15 cellular contexts compared by ENCODE assay signal in the genomic region with DNA sequence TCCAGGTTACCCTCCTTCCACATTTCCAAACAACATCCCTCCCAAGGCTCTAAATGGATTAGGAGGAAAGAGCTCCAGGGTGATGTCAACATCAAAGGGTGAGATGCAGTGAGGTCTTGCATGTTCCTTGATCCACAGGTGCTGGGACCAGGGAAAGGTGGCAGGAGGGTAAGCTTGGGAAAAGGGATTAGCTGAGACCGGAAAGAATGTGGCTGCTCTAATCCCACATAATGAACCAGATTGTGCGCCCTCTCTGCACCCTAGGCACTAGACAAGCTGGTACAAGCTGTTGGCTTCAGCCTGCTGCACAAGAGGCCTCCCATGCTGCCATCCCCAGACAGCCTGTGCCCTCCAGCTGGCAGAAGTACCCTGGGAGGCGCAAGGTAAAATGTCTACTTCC. TPM values are rescaled to one million over a fixed set of nuclear protein-coding genes. Genes with fewer than 3 reads are reported as not detected.
A peak's percentile ranks its signal among the peaks of the same experiment; 100 is the strongest.
DNase-seq lines count a peak whose midpoint lies in the region; ATAC-seq lines count a peak whose summit lies in the region.
"Had no signal": no experiment of that assay in that cellular context is flagged by ENCODE, and none has a peak within 500 bp of the region (broad histone marks: within the 10 kb centered on the region; RNA-seq: fewer than 3 reads in every experiment).

No MANE protein-coding gene starts in this region.

- H3K4me1 ChIP-seq in Karpas-422 (ENCODE audit: low read length), result no peaks in the 10 kb centered on the region
- peaks cover under 1% of the 10 kb centered on the region for H3K4me1 ChIP-seq in thymus (ENCODE audit: control insufficient read depth, insufficient read depth, low read length)

- no peak overlapping the region for H3K4me3 Mint-ChIP-seq in activated T-helper 17 cell treated with anti-CD3 and anti-CD28 coated beads, Interleukin-2, amount 50 U/mL, for 72 hours
- H3K4me3 Mint-ChIP-seq: activated naive CD8-positive, alpha-beta T cell treated with anti-CD3 and anti-CD28 coated beads, Interleukin-2, amount 50 U/mL, for 24 hours; GM23338; naive thymus-derived CD8-positive, alpha-beta T cell had no signal

- 97% methylated on average over 3 of the region's 3 CpGs for WGBS in thymus

- no peak overlapping the region for H3K4me2 ChIP-seq in Karpas-422 (ENCODE audit: low read depth, low read length, poor library complexity, severe bottlenecking)
- H3K4me2 ChIP-seq: GM23338, SK-N-SH had no signal

- no peak overlapping the region for H2AFZ ChIP-seq in Karpas-422 (ENCODE audit: low read length)
- H2AFZ ChIP-seq: GM23338 had no signal

- no peaks in the 10 kb centered on the region for H3K4me1 Mint-ChIP-seq in activated T-helper 17 cell treated with anti-CD3 and anti-CD28 coated beads, Interleukin-2, amount 50 U/mL, for 72 hours
- H3K4me1 Mint-ChIP-seq: activated naive CD8-positive, alpha-beta T cell treated with anti-CD3 and anti-CD28 coated beads, Interleukin-2, amount 50 U/mL, for 24 hours; naive thymus-derived CD8-positive, alpha-beta T cell had no signal

- H3K9ac ChIP-seq in Karpas-422 (ENCODE audit: low read length), result no peak overlapping the region
- H3K9ac ChIP-seq: SK-N-SH had no signal

- H3K27me3 ChIP-seq in Karpas-422 (ENCODE audit: low read length), result no peaks in the 10 kb centered on the region
- no peaks in the 10 kb centered on the region for H3K27me3 ChIP-seq in thymus (ENCODE audit: control insufficient read depth, insufficient read depth)

- DNase-seq in Karpas-422 (peak; percentile 25), NCI-H524 treated with DMSO at 0.1 percent for 48 hours (lab: John Stamatoyannopoulos, UW) (peak; percentile 88), cerebellum (ENCODE audit: low spot score) (no peak)
- DNase-seq: activated CD4-positive, alpha-beta T cell treated with anti-CD3 and anti-CD28 coated beads, Interleukin-2, amount 50 U/mL, for 4 hours; activated naive CD8-positive, alpha-beta T cell treated with anti-CD3 and anti-CD28 coated beads, Interleukin-2, amount 50 U/mL, for 24 hours; naive thymus-derived CD8-positive, alpha-beta T cell; NCI-H2081; psoas muscle; SK-N-SH had no signal

- H3K4me3 ChIP-seq in Karpas-422 (ENCODE audit: low read length) (no peak overlapping the region), thymus (ENCODE audit: low read length) (no peak overlapping the region)
- H3K4me3 ChIP-seq: GM23338, psoas muscle had no signal

- peaks cover 4% of the 10 kb centered on the region for H3K27me3 Mint-ChIP-seq in activated T-helper 17 cell treated with anti-CD3 and anti-CD28 coated beads, Interleukin-2, amount 50 U/mL, for 72 hours
- H3K27me3 Mint-ChIP-seq: activated naive CD8-positive, alpha-beta T cell treated with anti-CD3 and anti-CD28 coated beads, Interleukin-2, amount 50 U/mL, for 24 hours had no signal

- no peaks in the 10 kb centered on the region for H3K36me3 Mint-ChIP-seq in activated T-helper 17 cell treated with anti-CD3 and anti-CD28 coated beads, Interleukin-2, amount 50 U/mL, for 72 hours (ENCODE audit: low read depth)
- H3K36me3 Mint-ChIP-seq: CD14-positive monocyte; naive thymus-derived CD8-positive, alpha-beta T cell had no signal

- H3K9me3 ChIP-seq in Karpas-422 (ENCODE audit: low read length) (no peaks in the 10 kb centered on the region), thymus (ENCODE audit: control insufficient read depth) (no peaks in the 10 kb centered on the region)
- H3K9me3 ChIP-seq: psoas muscle, SK-N-SH had no signal

- no peak overlapping the region for H3K27ac Mint-ChIP-seq in activated T-helper 17 cell treated with anti-CD3 and anti-CD28 coated beads, Interleukin-2, amount 50 U/mL, for 72 hours
- H3K27ac Mint-ChIP-seq: activated naive CD8-positive, alpha-beta T cell treated with anti-CD3 and anti-CD28 coated beads, Interleukin-2, amount 50 U/mL, for 24 hours; CD14-positive monocyte; GM23338 had no signal

- no peaks in the 10 kb centered on the region for H3K9me3 Mint-ChIP-seq in activated T-helper 17 cell treated with anti-CD3 and anti-CD28 coated beads, Interleukin-2, amount 50 U/mL, for 72 hours
- H3K9me3 Mint-ChIP-seq: activated naive CD8-positive, alpha-beta T cell treated with anti-CD3 and anti-CD28 coated beads, Interleukin-2, amount 50 U/mL, for 24 hours; CD14-positive monocyte; GM23338; naive thymus-derived CD8-positive, alpha-beta T cell had no signal

- no peaks in the 10 kb centered on the region for H3K79me2 ChIP-seq in Karpas-422 (ENCODE audit: low read length)

- H3K9me2 ChIP-seq in Karpas-422 (replicated peaks; ENCODE audit: insufficient read depth, low read length), result no peaks in the 10 kb centered on the region
- H3K9me2 ChIP-seq: SK-N-SH had no signal

- no peak overlapping the region for H3K27ac ChIP-seq in Karpas-422 (ENCODE audit: low read length)
- H3K27ac ChIP-seq in thymus (ENCODE audit: low read depth), result peak overlapping the region; percentile 0

- ATAC-seq in esophagus mucosa, result peak; percentile 84
- ATAC-seq in activated CD4-positive, CD25-positive, alpha-beta regulatory T cell treated with anti-CD3 and anti-CD28 coated beads, Interleukin-2, amount 50 U/mL, for 24 hours, result no peak
- ATAC-seq in activated T-helper 17 cell treated with anti-CD3 and anti-CD28 coated beads, Interleukin-2, amount 50 U/mL, for 72 hours (replicated peaks), result no peak
- ATAC-seq: activated naive CD8-positive, alpha-beta T cell treated with anti-CD3 and anti-CD28 coated beads, Interleukin-2, amount 50 U/mL, for 24 hours; GM23338; naive thymus-derived CD8-positive, alpha-beta T cell; psoas muscle had no signal

- no peaks in the 10 kb centered on the region for H3K36me3 ChIP-seq in Karpas-422 (ENCODE audit: insufficient read depth, low read length)
- H3K36me3 ChIP-seq in thymus (ENCODE audit: control insufficient read depth, insufficient read depth), result no peaks in the 10 kb centered on the region

- H4K20me1 ChIP-seq in Karpas-422 (ENCODE audit: insufficient read depth, low read depth, low read length), result 0 out of 2 replicates have a peak, but pooled peaks cover 4% of the 10 kb centered on the region

RNA-seq across cellular contexts. Expression of a gene that starts 34.9 kb away (rescaled TPM):
- total RNA-seq in Karpas-422 (2014; rRNA removed; shearing (Covaris generic); ENCODE audit: low replicate concordance), result not detected in 2 replicates
- total RNA-seq in esophagus mucosa (47.5 TPM), cerebellum (45.1 TPM)
- 5.6 TPM for polyA plus RNA-seq in thymus
- under 1 TPM in 1 of 2 donors, not detected in 1; 0.09 TPM for total RNA-seq in activated T-helper 17 cell treated with anti-CD3 and anti-CD28 coated beads, Interleukin-2, amount 50 U/mL, for 72 hours

Comparison
In these comparisons a context has a peak if more than half of its experiments do, and no peak if none do; other contexts are left out.
1. RNA of a gene that starts 34.9 kb away (total RNA-seq): 47.5 TPM in esophagus mucosa (single experiment) and 45.1 TPM in cerebellum (single experiment); 0.09 TPM in activated T-helper 17 cell treated with anti-CD3 and anti-CD28 coated beads, Interleukin-2, amount 50 U/mL, for 72 hours and not detected in Karpas-422; every median in the first group is over 10 times any median in the second.